In the genomic region with DNA sequence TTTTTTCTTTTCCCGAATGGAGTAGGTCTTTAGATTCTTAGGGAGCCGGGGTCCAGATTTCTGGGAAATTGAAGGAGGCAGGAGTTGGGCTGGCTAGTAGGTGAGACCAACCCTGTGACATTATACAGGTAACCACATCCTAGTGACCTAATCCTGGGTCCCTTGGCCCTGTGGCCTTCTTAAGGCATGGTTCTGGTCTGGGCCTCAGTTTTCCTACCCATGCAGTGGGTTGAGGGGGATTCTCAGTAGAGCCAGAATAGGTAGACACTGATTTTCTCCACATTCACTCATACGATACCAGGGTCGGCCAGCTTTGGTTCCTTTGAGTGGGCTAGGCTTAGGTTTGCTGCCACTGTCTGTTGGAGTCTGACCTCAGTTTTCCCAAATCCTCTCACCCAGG, we compare ENCODE assay signal across 1 cellular context.
TF ChIP-seq lines count a peak whose summit lies in the region.

No MANE protein-coding gene starts in this region.

TF ChIP-seq in WTC11, 78 proteins besides CTCF, POLR2A, EP300 and RAD21 (continued from another document):
- TF ChIP-seq, protein P1, sequence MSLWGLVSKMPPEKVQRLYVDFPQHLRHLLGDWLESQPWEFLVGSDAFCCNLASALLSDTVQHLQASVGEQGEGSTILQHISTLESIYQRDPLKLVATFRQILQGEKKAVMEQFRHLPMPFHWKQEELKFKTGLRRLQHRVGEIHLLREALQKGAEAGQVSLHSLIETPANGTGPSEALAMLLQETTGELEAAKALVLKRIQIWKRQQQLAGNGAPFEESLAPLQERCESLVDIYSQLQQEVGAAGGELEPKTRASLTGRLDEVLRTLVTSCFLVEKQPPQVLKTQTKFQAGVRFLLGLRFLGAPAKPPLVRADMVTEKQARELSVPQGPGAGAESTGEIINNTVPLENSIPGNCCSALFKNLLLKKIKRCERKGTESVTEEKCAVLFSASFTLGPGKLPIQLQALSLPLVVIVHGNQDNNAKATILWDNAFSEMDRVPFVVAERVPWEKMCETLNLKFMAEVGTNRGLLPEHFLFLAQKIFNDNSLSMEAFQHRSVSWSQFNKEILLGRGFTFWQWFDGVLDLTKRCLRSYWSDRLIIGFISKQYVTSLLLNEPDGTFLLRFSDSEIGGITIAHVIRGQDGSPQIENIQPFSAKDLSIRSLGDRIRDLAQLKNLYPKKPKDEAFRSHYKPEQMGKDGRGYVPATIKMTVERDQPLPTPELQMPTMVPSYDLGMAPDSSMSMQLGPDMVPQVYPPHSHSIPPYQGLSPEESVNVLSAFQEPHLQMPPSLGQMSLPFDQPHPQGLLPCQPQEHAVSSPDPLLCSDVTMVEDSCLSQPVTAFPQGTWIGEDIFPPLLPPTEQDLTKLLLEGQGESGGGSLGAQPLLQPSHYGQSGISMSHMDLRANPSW (CRISPR knock-in tag; conservative IDR thresholded peaks at IDR 0.05; ENCODE audit: low read depth) = no peak
- TF ChIP-seq, protein P2, sequence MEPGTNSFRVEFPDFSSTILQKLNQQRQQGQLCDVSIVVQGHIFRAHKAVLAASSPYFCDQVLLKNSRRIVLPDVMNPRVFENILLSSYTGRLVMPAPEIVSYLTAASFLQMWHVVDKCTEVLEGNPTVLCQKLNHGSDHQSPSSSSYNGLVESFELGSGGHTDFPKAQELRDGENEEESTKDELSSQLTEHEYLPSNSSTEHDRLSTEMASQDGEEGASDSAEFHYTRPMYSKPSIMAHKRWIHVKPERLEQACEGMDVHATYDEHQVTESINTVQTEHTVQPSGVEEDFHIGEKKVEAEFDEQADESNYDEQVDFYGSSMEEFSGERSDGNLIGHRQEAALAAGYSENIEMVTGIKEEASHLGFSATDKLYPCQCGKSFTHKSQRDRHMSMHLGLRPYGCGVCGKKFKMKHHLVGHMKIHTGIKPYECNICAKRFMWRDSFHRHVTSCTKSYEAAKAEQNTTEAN (CRISPR knock-in tag; IDR thresholded peaks at IDR 0.05) = no peak
- TF ChIP-seq, protein P3, sequence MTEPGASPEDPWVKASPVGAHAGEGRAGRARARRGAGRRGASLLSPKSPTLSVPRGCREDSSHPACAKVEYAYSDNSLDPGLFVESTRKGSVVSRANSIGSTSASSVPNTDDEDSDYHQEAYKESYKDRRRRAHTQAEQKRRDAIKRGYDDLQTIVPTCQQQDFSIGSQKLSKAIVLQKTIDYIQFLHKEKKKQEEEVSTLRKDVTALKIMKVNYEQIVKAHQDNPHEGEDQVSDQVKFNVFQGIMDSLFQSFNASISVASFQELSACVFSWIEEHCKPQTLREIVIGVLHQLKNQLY (CRISPR knock-in tag; IDR thresholded peaks at IDR 0.05) = no peak
- TF ChIP-seq, protein P4, sequence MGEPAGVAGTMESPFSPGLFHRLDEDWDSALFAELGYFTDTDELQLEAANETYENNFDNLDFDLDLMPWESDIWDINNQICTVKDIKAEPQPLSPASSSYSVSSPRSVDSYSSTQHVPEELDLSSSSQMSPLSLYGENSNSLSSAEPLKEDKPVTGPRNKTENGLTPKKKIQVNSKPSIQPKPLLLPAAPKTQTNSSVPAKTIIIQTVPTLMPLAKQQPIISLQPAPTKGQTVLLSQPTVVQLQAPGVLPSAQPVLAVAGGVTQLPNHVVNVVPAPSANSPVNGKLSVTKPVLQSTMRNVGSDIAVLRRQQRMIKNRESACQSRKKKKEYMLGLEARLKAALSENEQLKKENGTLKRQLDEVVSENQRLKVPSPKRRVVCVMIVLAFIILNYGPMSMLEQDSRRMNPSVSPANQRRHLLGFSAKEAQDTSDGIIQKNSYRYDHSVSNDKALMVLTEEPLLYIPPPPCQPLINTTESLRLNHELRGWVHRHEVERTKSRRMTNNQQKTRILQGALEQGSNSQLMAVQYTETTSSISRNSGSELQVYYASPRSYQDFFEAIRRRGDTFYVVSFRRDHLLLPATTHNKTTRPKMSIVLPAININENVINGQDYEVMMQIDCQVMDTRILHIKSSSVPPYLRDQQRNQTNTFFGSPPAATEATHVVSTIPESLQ (CRISPR knock-in tag; IDR thresholded peaks at IDR 0.05) = no peak
- TF ChIP-seq SP1 (CRISPR knock-in tag; conservative IDR thresholded peaks at IDR 0.05) = no peak
- TF ChIP-seq ZNF671 (CRISPR knock-in tag; IDR thresholded peaks at IDR 0.05) = no peak
- TF ChIP-seq, protein P5, sequence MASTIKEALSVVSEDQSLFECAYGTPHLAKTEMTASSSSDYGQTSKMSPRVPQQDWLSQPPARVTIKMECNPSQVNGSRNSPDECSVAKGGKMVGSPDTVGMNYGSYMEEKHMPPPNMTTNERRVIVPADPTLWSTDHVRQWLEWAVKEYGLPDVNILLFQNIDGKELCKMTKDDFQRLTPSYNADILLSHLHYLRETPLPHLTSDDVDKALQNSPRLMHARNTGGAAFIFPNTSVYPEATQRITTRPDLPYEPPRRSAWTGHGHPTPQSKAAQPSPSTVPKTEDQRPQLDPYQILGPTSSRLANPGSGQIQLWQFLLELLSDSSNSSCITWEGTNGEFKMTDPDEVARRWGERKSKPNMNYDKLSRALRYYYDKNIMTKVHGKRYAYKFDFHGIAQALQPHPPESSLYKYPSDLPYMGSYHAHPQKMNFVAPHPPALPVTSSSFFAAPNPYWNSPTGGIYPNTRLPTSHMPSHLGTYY (CRISPR knock-in tag; IDR thresholded peaks at IDR 0.05) = no peak
